Comparison of ENCODE assay signal across 20 cellular contexts in genomic region chr7:99363286-99363685, GRCh38.
"Had no signal": no experiment of that assay in that cellular context is flagged by ENCODE, and none has a peak within 500 bp of the region (broad histone marks: within the 10 kb centered on the region; RNA-seq: fewer than 3 reads in every experiment).

No MANE protein-coding gene starts in this region.

- H3K27ac Mint-ChIP-seq: activated CD4-positive, alpha-beta memory T cell treated with anti-CD3 and anti-CD28 coated beads, Interleukin-2, amount 10 ng/mL, durations not matched to agents 7 days and 5 days; activated CD4-positive, alpha-beta T cell treated with anti-CD3 and anti-CD28 coated beads, Interleukin-2, amount 10 ng/mL, durations not matched to agents 24 days and 14 days; activated T-helper 1 cell treated with anti-CD3 and anti-CD28 coated beads, Interleukin-12 subunit alpha, Interleukin-12 subunit beta, Interleukin-2, Interleukin-4 antibody, amounts not matched to agents 30 ng/mL and 10 ng/mL and 1 ng/mL, durations not matched to agents 14 hours and 24 hours and 36 hours; endodermal cell; natural killer cell treated with Interleukin-12 subunit alpha and Interleukin-12 subunit beta and Interleukin-15 and Interleukin-18, amount 100 ng/mL, for 72 hours; stimulated activated effector memory CD8-positive, alpha-beta T cell treated with anti-CD3 and anti-CD28 coated beads, Interleukin-12 subunit alpha, Interleukin-12 subunit beta, amount 100 ng/mL, for 72 hours had no signal

- DNase-seq: activated CD4-positive, alpha-beta memory T cell treated with anti-CD3 and anti-CD28 coated beads, Interleukin-2, amount 10 ng/mL, durations not matched to agents 7 days and 5 days; activated CD4-positive, alpha-beta T cell treated with anti-CD3 and anti-CD28 coated beads, Interleukin-2, amount 10 ng/mL, durations not matched to agents 24 days and 14 days; activated gamma-delta T cell; activated naive CD4-positive, alpha-beta T cell treated with anti-CD3 and anti-CD28 coated beads, Interleukin-2, amount 50 U/mL, for 16 hours; activated naive CD8-positive, alpha-beta T cell treated with anti-CD3 and anti-CD28 coated beads, Interleukin-2, amount 50 U/mL, for 24 hours; endodermal cell; esophagus squamous epithelium; ovary; psoas muscle; stimulated activated CD4-positive, alpha-beta T cell treated with anti-CD3 and anti-CD28 coated beads, Interleukin-2, amount 100 ng/mL, for 24 hours; stimulated activated naive CD8-positive, alpha-beta T cell treated with anti-CD3 and anti-CD28 coated beads, Interleukin-15, amount 100 ng/mL, for 72 hours; tibial artery had no signal

- H3K27ac ChIP-seq: coronary artery, esophagus squamous epithelium, ovary, psoas muscle, right atrium auricular region, tibial artery had no signal

- H3K9me3 Mint-ChIP-seq: activated CD4-positive, alpha-beta memory T cell treated with anti-CD3 and anti-CD28 coated beads, Interleukin-2, amount 10 ng/mL, durations not matched to agents 7 days and 5 days; activated CD4-positive, alpha-beta T cell treated with anti-CD3 and anti-CD28 coated beads, Interleukin-2, amount 10 ng/mL, durations not matched to agents 24 days and 14 days; activated naive CD8-positive, alpha-beta T cell treated with anti-CD3 and anti-CD28 coated beads, Interleukin-2, amount 50 U/mL, for 24 hours; activated T-helper 1 cell treated with anti-CD3 and anti-CD28 coated beads, Interleukin-12 subunit alpha, Interleukin-12 subunit beta, Interleukin-2, Interleukin-4 antibody, amounts not matched to agents 30 ng/mL and 10 ng/mL and 1 ng/mL, durations not matched to agents 14 hours and 24 hours and 36 hours; central memory CD8-positive, alpha-beta T cell; endodermal cell; natural killer cell treated with Interleukin-12 subunit alpha and Interleukin-12 subunit beta and Interleukin-15 and Interleukin-18, amount 100 ng/mL, for 72 hours; stimulated activated effector memory CD8-positive, alpha-beta T cell treated with anti-CD3 and anti-CD28 coated beads, Interleukin-12 subunit alpha, Interleukin-12 subunit beta, amount 100 ng/mL, for 72 hours; stimulated activated naive CD8-positive, alpha-beta T cell treated with anti-CD3 and anti-CD28 coated beads, Interleukin-15, amount 100 ng/mL, for 72 hours had no signal

- H3K4me1 ChIP-seq: psoas muscle, right atrium auricular region, tibial artery had no signal

- H3K27me3 ChIP-seq: esophagus squamous epithelium, ovary, right atrium auricular region, tibial artery had no signal

- ATAC-seq: activated naive CD8-positive, alpha-beta T cell treated with anti-CD3 and anti-CD28 coated beads, Interleukin-2, amount 50 U/mL, for 24 hours; left lobe of liver; natural killer cell treated with Interleukin-12 subunit alpha and Interleukin-12 subunit beta and Interleukin-15 and Interleukin-18, amount 100 ng/mL, for 72 hours; psoas muscle; stimulated activated effector memory CD8-positive, alpha-beta T cell treated with anti-CD3 and anti-CD28 coated beads, Interleukin-12 subunit alpha, Interleukin-12 subunit beta, amount 100 ng/mL, for 72 hours; stimulated activated naive CD8-positive, alpha-beta T cell treated with anti-CD3 and anti-CD28 coated beads, Interleukin-15, amount 100 ng/mL, for 72 hours had no signal

- H3K36me3 ChIP-seq: ovary had no signal

- H3K27me3 Mint-ChIP-seq: activated CD4-positive, alpha-beta memory T cell treated with anti-CD3 and anti-CD28 coated beads, Interleukin-2, amount 10 ng/mL, durations not matched to agents 7 days and 5 days; activated CD4-positive, alpha-beta T cell treated with anti-CD3 and anti-CD28 coated beads, Interleukin-2, amount 10 ng/mL, durations not matched to agents 24 days and 14 days; activated naive CD8-positive, alpha-beta T cell treated with anti-CD3 and anti-CD28 coated beads, Interleukin-2, amount 50 U/mL, for 24 hours; central memory CD8-positive, alpha-beta T cell; natural killer cell treated with Interleukin-12 subunit alpha and Interleukin-12 subunit beta and Interleukin-15 and Interleukin-18, amount 100 ng/mL, for 72 hours; stimulated activated naive CD8-positive, alpha-beta T cell treated with anti-CD3 and anti-CD28 coated beads, Interleukin-15, amount 100 ng/mL, for 72 hours had no signal

- H3K4me3 ChIP-seq: coronary artery, esophagus squamous epithelium, lung, ovary, psoas muscle, right atrium auricular region, tibial artery had no signal

- H3K4me3 Mint-ChIP-seq: activated CD4-positive, alpha-beta memory T cell treated with anti-CD3 and anti-CD28 coated beads, Interleukin-2, amount 10 ng/mL, durations not matched to agents 7 days and 5 days; activated CD4-positive, alpha-beta T cell treated with anti-CD3 and anti-CD28 coated beads, Interleukin-2, amount 10 ng/mL, durations not matched to agents 24 days and 14 days; activated naive CD8-positive, alpha-beta T cell treated with anti-CD3 and anti-CD28 coated beads, Interleukin-2, amount 50 U/mL, for 24 hours; activated T-helper 1 cell treated with anti-CD3 and anti-CD28 coated beads, Interleukin-12 subunit alpha, Interleukin-12 subunit beta, Interleukin-2, Interleukin-4 antibody, amounts not matched to agents 30 ng/mL and 10 ng/mL and 1 ng/mL, durations not matched to agents 14 hours and 24 hours and 36 hours; central memory CD8-positive, alpha-beta T cell; endodermal cell; natural killer cell treated with Interleukin-12 subunit alpha and Interleukin-12 subunit beta and Interleukin-15 and Interleukin-18, amount 100 ng/mL, for 72 hours; stimulated activated effector memory CD8-positive, alpha-beta T cell treated with anti-CD3 and anti-CD28 coated beads, Interleukin-12 subunit alpha, Interleukin-12 subunit beta, amount 100 ng/mL, for 72 hours; stimulated activated naive CD8-positive, alpha-beta T cell treated with anti-CD3 and anti-CD28 coated beads, Interleukin-15, amount 100 ng/mL, for 72 hours had no signal

- H3K4me1 Mint-ChIP-seq: activated CD4-positive, alpha-beta memory T cell treated with anti-CD3 and anti-CD28 coated beads, Interleukin-2, amount 10 ng/mL, durations not matched to agents 7 days and 5 days; activated CD4-positive, alpha-beta T cell treated with anti-CD3 and anti-CD28 coated beads, Interleukin-2, amount 10 ng/mL, durations not matched to agents 24 days and 14 days; activated naive CD8-positive, alpha-beta T cell treated with anti-CD3 and anti-CD28 coated beads, Interleukin-2, amount 50 U/mL, for 24 hours; central memory CD8-positive, alpha-beta T cell; endodermal cell; stimulated activated effector memory CD8-positive, alpha-beta T cell treated with anti-CD3 and anti-CD28 coated beads, Interleukin-12 subunit alpha, Interleukin-12 subunit beta, amount 100 ng/mL, for 72 hours had no signal

- H3K9me3 ChIP-seq: esophagus squamous epithelium, ovary, psoas muscle, right atrium auricular region, tibial artery had no signal
